Comparison of ENCODE assay signal across 8 cellular contexts in genomic region chr1:27044613-27045091, GRCh38. TPM values are rescaled to one million over a fixed set of nuclear protein-coding genes. Genes with fewer than 3 reads are reported as not detected.
DNase-seq lines count a peak whose midpoint lies in the region; ATAC-seq, FAIRE-seq and TF ChIP-seq lines count a peak whose summit lies in the region.

No MANE protein-coding gene starts in this region.

- CTCF ChIA-PET in endothelial cell of umbilical vein (lab: Charles Lee): interaction anchor here (0.5 to 7.1 kb wide), 52 partner anchors 10 to 354 kb away, joined by 3 to 582 read pairs (median 6); partner anchors contain the start of genes GPR3, TENT5B and TRNP1

- peak overlapping the region; percentile 44 for H3K4me2 ChIP-seq in endothelial cell of umbilical vein (ENCODE audit: insufficient read depth, low read length)

- dilution Hi-C loops in endothelial cell of umbilical vein (cut with MboI; ENCODE audit: extremely low pct_ligation_motif_present, low sequenced_read_pairs): loop anchor here (25.0 kb wide), 1 partner anchor 193 kb away; the partner anchor contains the start of gene WDTC1

- intact Hi-C loops in endothelial cell of umbilical vein (cut with micrococcal nuclease): loop anchor here (1.0 to 5.0 kb wide), 5 partner anchors 47 to 348 kb away; partner anchors contain the start of gene GPR3

- no peak for ATAC-seq in GM19455 (IDR thresholded peaks at IDR 0.05; ENCODE audit: unreplicated experiment)

- TF ChIP-seq CTCF in HL-60 (IDR thresholded peaks at IDR 0.05; ENCODE audit: insufficient read depth, low read length) (peak; percentile 99), endothelial cell of umbilical vein (IDR thresholded peaks at IDR 0.05; ENCODE audit: extremely low read depth in 1 of 2, insufficient read depth in 1 of 2, low read depth in 1 of 2, low read length in 2 of 2) (peak; percentile 95 to 96)

- POLR2A ChIA-PET in endothelial cell of umbilical vein (lab: Charles Lee): no interaction called here

- no peak for TF ChIP-seq POLR2A in endothelial cell of umbilical vein (IDR thresholded peaks at IDR 0.05; ENCODE audit: low read depth, low read length)

- no peaks in the 10 kb centered on the region for H3K9me1 ChIP-seq in endothelial cell of umbilical vein (replicated peaks; ENCODE audit: control insufficient read depth, extremely low read depth, insufficient read depth, low read length)

- peak overlapping the region; percentile 90 for H2AFZ ChIP-seq in endothelial cell of umbilical vein (ENCODE audit: low read depth, low read length)

- no TSS peak for BruUV-seq in endothelial cell of umbilical vein (replicated peaks; lab: Mats Ljungman, UMichigan)

- H3K4me1 ChIP-seq in endothelial cell of umbilical vein (ENCODE audit: control insufficient read depth, extremely low read depth, insufficient read depth, low read length): peaks cover 5% of the 10 kb centered on the region

- H3K27me3 ChIP-seq in HL-60 (ENCODE audit: insufficient read depth, poor library complexity, severe bottlenecking) (no peaks in the 10 kb centered on the region), endothelial cell of umbilical vein (ENCODE audit: control insufficient read depth in 2 of 2, insufficient read depth in 2 of 2, low read length in 2 of 2) (no peaks in the 10 kb centered on the region)

- H3K9me3 ChIP-seq in endothelial cell of umbilical vein (replicated peaks; ENCODE audit: control insufficient read depth, insufficient read depth, low read length): no peaks in the 10 kb centered on the region

- H3K4me3 ChIP-seq in HL-60 (replicated peaks; ENCODE audit: insufficient read depth, low read length): no peak overlapping the region
- H3K4me3 ChIP-seq in endothelial cell of umbilical vein (replicated peaks in 1 of 3; ENCODE audit: insufficient read depth in 1 of 3, low read depth in 1 of 3, low read length in 3 of 3): no peak overlapping the region

- no peak overlapping the region for H3K27ac ChIP-seq in HL-60 (replicated peaks)
- no peak overlapping the region for H3K27ac ChIP-seq in endothelial cell of umbilical vein (ENCODE audit: insufficient read depth, low read depth, low read length)

- peak; percentile 97 for FAIRE-seq in endothelial cell of umbilical vein (lab: Jason Lieb, UNC)

- no peaks in the 10 kb centered on the region for H4K20me1 ChIP-seq in endothelial cell of umbilical vein (replicated peaks; ENCODE audit: control insufficient read depth, extremely low read depth, insufficient read depth, low read length)

- H3K36me3 ChIP-seq in endothelial cell of umbilical vein (ENCODE audit: control insufficient read depth in 2 of 2, extremely low read depth in 1 of 2, insufficient read depth in 2 of 2, low read length in 2 of 2): no peaks in the 10 kb centered on the region

- H3K9ac ChIP-seq in endothelial cell of umbilical vein (replicated peaks; ENCODE audit: extremely low read depth, insufficient read depth, low read length): no peak overlapping the region

- DNase-seq in EH (ENCODE audit: low read depth): peak; percentile 79
- peak; percentile 43 to 81 for DNase-seq in HL-60 (ENCODE audit: low read depth in 1 of 2, low spot score in 1 of 2)
- DNase-seq in NK-92 treated with Interleukin-12 subunit alpha and Interleukin-12 subunit beta, amount 100 ng/mL, for 24 hours (lab: John Stamatoyannopoulos, UW): peak; percentile 54
- DNase-seq in activated CD8-positive, alpha-beta memory T cell treated with anti-CD3 and anti-CD28 coated beads for 48 hours (ENCODE audit: low read depth in 2 of 3, low spot score in 2 of 3): peak; percentile 62 to 97 (median 97)
- peak; percentile 77 for DNase-seq in endothelial cell of umbilical vein (ENCODE audit: low read depth, low spot score)
- peak; percentile 91 for DNase-seq in mucosa of gallbladder (ENCODE audit: low spot score)
- DNase-seq in stimulated activated CD8-positive, alpha-beta memory T cell treated with anti-CD3 and anti-CD28 coated beads, Interleukin-4, amount 100 ng/mL, for 4 hours (ENCODE audit: low read depth in 2 of 2, low spot score in 1 of 2): peak; percentile 69 to 94

- H3K79me2 ChIP-seq in endothelial cell of umbilical vein (ENCODE audit: control insufficient read depth, insufficient read depth, low read length): no peaks in the 10 kb centered on the region

TF ChIP-seq in endothelial cell of umbilical vein, 7 proteins besides CTCF, POLR2A, EP300 and RAD21:
- no peak for TF ChIP-seq JUN (IDR thresholded peaks at IDR 0.05; ENCODE audit: borderline replicate concordance, insufficient read depth, insufficient read length, low read depth)
- no peak for TF ChIP-seq POLR2AphosphoS5 (IDR thresholded peaks at IDR 0.05; ENCODE audit: insufficient read depth, low read depth, low read length)
- no peak for TF ChIP-seq GATA2 (IDR thresholded peaks at IDR 0.05; ENCODE audit: insufficient read depth, insufficient read length, low read depth, low read length)
- TF ChIP-seq MAX (IDR thresholded peaks at IDR 0.05; ENCODE audit: insufficient read depth, insufficient read length): no peak
- no peak for TF ChIP-seq MYC (IDR thresholded peaks at IDR 0.05; ENCODE audit: low read depth, low read length)
- no peak for TF ChIP-seq FOS (IDR thresholded peaks at IDR 0.05; ENCODE audit: borderline replicate concordance, insufficient read depth, low read length)
- TF ChIP-seq EZH2 (IDR thresholded peaks at IDR 0.05; ENCODE audit: borderline replicate concordance, low read depth, low read length, severe bottlenecking): no peak

RNA-seq across cellular contexts. Expression of gene TENT5B, which starts 32.0 kb away (rescaled TPM):
- total RNA-seq in endothelial cell of umbilical vein: 0.73 and 0.88 TPM in 2 replicates
- polyA plus RNA-seq in endothelial cell of umbilical vein: 0.86 and 0.99 TPM in 2 replicates
- polyA plus RNA-seq in endothelial cell of umbilical vein (2011; cell fraction: cytosol; rRNA removed): 0.44 and 0.63 TPM in 2 replicates
- 0.39 and 0.49 TPM in 2 replicates for polyA plus RNA-seq in endothelial cell of umbilical vein (2011; cell fraction: nucleus; rRNA removed)
- polyA plus RNA-seq in endothelial cell of umbilical vein (2012): 0.37 and 0.95 TPM in 2 replicates
- polyA minus RNA-seq in endothelial cell of umbilical vein: 0.53 and 0.72 TPM in 2 replicates
- 7.3 TPM for polyA minus RNA-seq in endothelial cell of umbilical vein (2011; cell fraction: cytosol; rRNA and poly(A)+ RNA removed)
- 0.34 and 0.67 TPM in 2 replicates for polyA minus RNA-seq in endothelial cell of umbilical vein (2011; cell fraction: nucleus; rRNA and poly(A)+ RNA removed)
- total RNA-seq in mucosa of gallbladder: 9.3 TPM

RNA-seq across cellular contexts. Expression of gene TRNP1, which starts 51.2 kb away (rescaled TPM):
- total RNA-seq in endothelial cell of umbilical vein: 5.9 and 10.3 TPM in 2 replicates
- polyA plus RNA-seq in endothelial cell of umbilical vein: 14.6 and 20.5 TPM in 2 replicates
- polyA plus RNA-seq in endothelial cell of umbilical vein (2011; cell fraction: cytosol; rRNA removed): 10.3 and 14.2 TPM in 2 replicates
- polyA plus RNA-seq in endothelial cell of umbilical vein (2011; cell fraction: nucleus; rRNA removed): 3.4 and 4.4 TPM in 2 replicates
- 14.4 and 19.8 TPM in 2 replicates for polyA plus RNA-seq in endothelial cell of umbilical vein (2012)
- 6.2 and 6.4 TPM in 2 replicates for polyA minus RNA-seq in endothelial cell of umbilical vein
- not detected for polyA minus RNA-seq in endothelial cell of umbilical vein (2011; cell fraction: cytosol; rRNA and poly(A)+ RNA removed)
- 1.6 and 2.0 TPM in 2 replicates for polyA minus RNA-seq in endothelial cell of umbilical vein (2011; cell fraction: nucleus; rRNA and poly(A)+ RNA removed)
- 296 TPM for total RNA-seq in mucosa of gallbladder

Comparison
In these comparisons a context has a peak if more than half of its experiments do, and no peak if none do; other contexts are left out.
1. RNA of gene TRNP1, which starts 51.2 kb away (total RNA-seq): 296 TPM in mucosa of gallbladder (single experiment); 5.9 to 10.3 TPM in endothelial cell of umbilical vein; every median in the first group is over 10 times any median in the second.
2. Peak in every context shown above with its lines, with median percentiles within 50 percentile points of each other: DNase-seq.